In genomic region chr5:154445422-154446182, GRCh38 we compare ENCODE assay signal across 8 cellular contexts. TPM values are rescaled to one million over a fixed set of nuclear protein-coding genes. Genes with fewer than 3 reads are reported as not detected.
DNase-seq lines count a peak whose midpoint lies in the region; ATAC-seq, FAIRE-seq and TF ChIP-seq lines count a peak whose summit lies in the region.

A gene with protein sequence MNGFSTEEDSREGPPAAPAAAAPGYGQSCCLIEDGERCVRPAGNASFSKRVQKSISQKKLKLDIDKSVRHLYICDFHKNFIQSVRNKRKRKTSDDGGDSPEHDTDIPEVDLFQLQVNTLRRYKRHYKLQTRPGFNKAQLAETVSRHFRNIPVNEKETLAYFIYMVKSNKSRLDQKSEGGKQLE (plus strand): TSS chr5:154445997. CDS start chr5:154446605, 608 bp downstream.

- peak within 1 kb of the TSS; percentile 55 for H2BK120ac ChIP-seq in trophoblast cell (ENCODE audit: insufficient read depth, low read length, poor library complexity)

- peak within 1 kb of the TSS; percentile 71 for H4K8ac ChIP-seq in trophoblast cell (ENCODE audit: low read depth, low read length)

- H3K14ac ChIP-seq in trophoblast cell (ENCODE audit: low read length), result peak within 1 kb of the TSS; percentile 46

- TF ChIP-seq CTCF in cardiac muscle cell (IDR thresholded peaks at IDR 0.05; ENCODE audit: low read depth, low read length), result no peak
- TF ChIP-seq CTCF in tibial nerve (IDR thresholded peaks at IDR 0.05), result no peak

- peaks cover 12% of the 10 kb centered on the region for H3K79me1 ChIP-seq in trophoblast cell (ENCODE audit: low read length)

- peaks cover 15% of the 10 kb centered on the region for H3K79me2 ChIP-seq in trophoblast cell (ENCODE audit: control insufficient read depth, insufficient read depth, low read length, poor library complexity)

- no peak within 1 kb of the TSS for H2AK5ac ChIP-seq in trophoblast cell (ENCODE audit: low read length)

- H3K23ac ChIP-seq in trophoblast cell (ENCODE audit: low read length), result peak within 1 kb of the TSS; percentile 55

- H2AFZ ChIP-seq in trophoblast cell (ENCODE audit: insufficient read depth, low read length, poor library complexity), result peak within 1 kb of the TSS; percentile 68

- peaks cover 13% of the 10 kb centered on the region for H3K36me3 ChIP-seq in adipocyte (ENCODE audit: control insufficient read depth, insufficient read depth, low read length, severe bottlenecking)
- H3K36me3 ChIP-seq in cardiac muscle cell, result peaks cover 3% of the 10 kb centered on the region
- peaks cover 1 to 11% of the 10 kb centered on the region in 2 experiments for H3K36me3 ChIP-seq in trophoblast cell (ENCODE audit: control insufficient read depth in 1 of 2, insufficient read depth in 2 of 2, low read length in 2 of 2)
- peaks cover 0 to 34% (median 6%) of the 10 kb centered on the region in 3 donors for H3K36me3 ChIP-seq in tibial nerve

- H3K27me3 ChIP-seq in adipocyte (replicated peaks; ENCODE audit: control insufficient read depth, insufficient read depth, low read length) (no peaks in the 10 kb centered on the region), cardiac muscle cell (no peaks in the 10 kb centered on the region), trophoblast cell (ENCODE audit: insufficient read depth, low read length) (no peaks in the 10 kb centered on the region), tibial nerve (no peaks in the 10 kb centered on the region)

- TF ChIP-seq EP300 in tibial nerve (IDR thresholded peaks at IDR 0.05), result peak in 1 of 2 donors; percentile 88

- FAIRE-seq in GM12892 (lab: Jason Lieb, UNC), result peak; percentile 96

- peak within 1 kb of the TSS; percentile 81 for H3K18ac ChIP-seq in trophoblast cell (ENCODE audit: low read length)

- H3K4me3 ChIP-seq in adipocyte (ENCODE audit: low read length) (peak within 1 kb of the TSS; percentile 100), cardiac muscle cell (peak within 1 kb of the TSS; percentile 97), trophoblast cell (ENCODE audit: low read depth, low read length) (peak within 1 kb of the TSS; percentile 92), tibial nerve (peak within 1 kb of the TSS; percentile 75 to 92 (median 80))

- H3K9me3 ChIP-seq in adipocyte (ENCODE audit: control insufficient read depth, low read length), result no peaks in the 10 kb centered on the region
- no peaks in the 10 kb centered on the region for H3K9me3 ChIP-seq in cardiac muscle cell (ENCODE audit: low read depth)
- H3K9me3 ChIP-seq in trophoblast cell (ENCODE audit: insufficient read depth, low read depth, low read length), result no peaks in the 10 kb centered on the region
- H3K9me3 ChIP-seq in tibial nerve, result no peaks in the 10 kb centered on the region

- H3K4me1 ChIP-seq in adipocyte (ENCODE audit: control insufficient read depth, insufficient read depth, low read length) (peaks cover 29% of the 10 kb centered on the region), cardiac muscle cell (ENCODE audit: low read depth) (peaks cover 10% of the 10 kb centered on the region), trophoblast cell (ENCODE audit: control insufficient read depth in 1 of 2, insufficient read depth in 2 of 2, low read length in 2 of 2) (peaks cover 4 to 10% of the 10 kb centered on the region in 2 experiments), tibial nerve (peaks cover 0 to 46% (median 20%) of the 10 kb centered on the region in 4 donors)

- TF ChIP-seq POLR2A in GM12892 (IDR thresholded peaks at IDR 0.05; ENCODE audit: low read depth, low read length) (peak; percentile 86), tibial nerve (IDR thresholded peaks at IDR 0.05) (peak; percentile 32 to 76)

- H2BK5ac ChIP-seq in trophoblast cell (ENCODE audit: low read depth, low read length, poor library complexity), result peak within 1 kb of the TSS; percentile 78

- peak within 1 kb of the TSS; percentile 5 for H3K4ac ChIP-seq in trophoblast cell (ENCODE audit: low read depth, low read length)

- peak within 1 kb of the TSS; percentile 96 for H3K9ac ChIP-seq in adipocyte (ENCODE audit: low read length)
- H3K9ac ChIP-seq in trophoblast cell (ENCODE audit: low read length), result peak within 1 kb of the TSS; percentile 94

- DNase-seq in GM12892 (ENCODE audit: insufficient read length) (peak; percentile 98), NCI-H1436 treated with DMSO at 0.1 percent for 48 hours (lab: John Stamatoyannopoulos, UW) (peak; percentile 63), T follicular helper cell (ENCODE audit: low read depth) (peak; percentile 92), adipocyte (ENCODE audit: low read depth) (peak; percentile 98), cardiac muscle cell (ENCODE audit: low read depth in 1 of 2, low spot score in 1 of 2) (peak; percentile 95 to 96), trophoblast cell (peak; percentile 93 to 99), tibial nerve (ENCODE audit: low spot score in 2 of 2) (peak; percentile 94 to 95)

- no peak within 1 kb of the TSS for H2BK12ac ChIP-seq in trophoblast cell (ENCODE audit: low read length)

- H3K27ac ChIP-seq in cardiac muscle cell (peak within 1 kb of the TSS; percentile 68), trophoblast cell (ENCODE audit: low read depth, low read length) (peak within 1 kb of the TSS; percentile 81), tibial nerve (peak within 1 kb of the TSS; percentile 56 to 93 (median 86))

- peak within 1 kb of the TSS; percentile 34 for H4K91ac ChIP-seq in trophoblast cell (ENCODE audit: low read depth, low read length)

- peak; percentile 96 for ATAC-seq in HG02798 (IDR thresholded peaks at IDR 0.05; ENCODE audit: poor library complexity, unreplicated experiment)

- peak within 1 kb of the TSS; percentile 38 for H4K12ac ChIP-seq in trophoblast cell (ENCODE audit: low read depth, low read length)

- no CpG with 5 or more reads among the region's 69 CpGs for WGBS in trophoblast cell (ENCODE audit: extremely low coverage, insufficient coverage, insufficient read length)
- 0 to 1% methylated on average over 31 to 52 of the region's 69 CpGs for WGBS in tibial nerve, 2 donors

- H3K4me2 ChIP-seq in trophoblast cell (ENCODE audit: low read length), result peak within 1 kb of the TSS; percentile 92

RNA-seq across cellular contexts. Expression of the gene that starts here (rescaled TPM):
- 22.5 TPM for polyA plus RNA-seq in GM12892 (2012; ENCODE audit: missing spikeins)
- 15.5 and 20.8 TPM in 2 replicates for total RNA-seq in cardiac muscle cell
- polyA plus RNA-seq in cardiac muscle cell, result 37.2 and 37.5 TPM in 2 replicates
- polyA plus RNA-seq in trophoblast cell (2013), result 74.2 and 79.0 TPM in 2 replicates
- total RNA-seq in tibial nerve, result 10 to 100 TPM; 30.0 to 60.5 (median 38.6) TPM

Comparison
In these comparisons a context has a peak if more than half of its experiments do, and no peak if none do; other contexts are left out.
1. Peak in every context shown above with its lines: DNase-seq, ATAC-seq, H3K4me3 ChIP-seq and H3K27ac ChIP-seq.